ENCODE assay signal across 26 cellular contexts in the genomic region with DNA sequence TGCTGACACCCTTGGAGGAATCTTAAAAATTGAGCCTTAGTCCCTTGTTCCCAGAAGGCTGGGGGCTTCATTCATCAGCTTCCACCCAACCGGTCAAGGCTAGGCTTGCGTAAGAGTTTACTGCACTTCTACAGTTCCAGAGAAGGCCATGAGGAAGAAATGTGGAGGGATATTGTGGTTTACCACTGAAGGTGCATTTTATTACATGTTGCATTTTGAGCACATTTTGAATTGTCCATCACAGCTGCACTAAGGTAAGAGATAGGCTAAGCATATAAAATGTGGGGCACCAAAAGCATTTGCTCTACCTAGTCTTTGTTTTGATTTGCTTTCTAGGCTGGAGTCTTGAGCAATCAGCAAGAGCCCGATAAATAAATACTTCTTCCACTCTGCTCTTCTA.
"Had no signal": no experiment of that assay in that cellular context is flagged by ENCODE, and none has a peak within 500 bp of the region (broad histone marks: within the 10 kb centered on the region; RNA-seq: fewer than 3 reads in every experiment).

No MANE protein-coding gene starts in this region.

- DNase-seq: activated CD4-positive, alpha-beta memory T cell treated with anti-CD3 and anti-CD28 coated beads, Interleukin-2, amount 10 ng/mL, durations not matched to agents 7 days and 5 days; activated CD4-positive, alpha-beta T cell treated with anti-CD3 and anti-CD28 coated beads for 36 hours; activated CD4-positive, alpha-beta T cell treated with anti-CD3 and anti-CD28 coated beads, Interleukin-2, amount 50 U/mL, for 1 hour; activated CD4-positive, CD25-positive, alpha-beta regulatory T cell; activated gamma-delta T cell treated with Interleukin-2 at 50 U/mL for 16 hours; activated naive CD4-positive, alpha-beta T cell treated with anti-CD3 and anti-CD28 coated beads, Interleukin-2, amount 10 ng/mL, durations not matched to agents 7 days and 5 days; activated naive CD8-positive, alpha-beta T cell treated with anti-CD3 and anti-CD28 coated beads for 36 hours; activated T-cell treated with anti-CD3 and anti-CD28 coated beads for 4 hours; activated T-cell treated with anti-CD3 and anti-CD28 coated beads, Interleukin-2, amount 50 U/mL, for 72 hours; adrenal gland; body of pancreas; central memory CD4-positive, alpha-beta T cell; Kasumi-1; KBM-7; NCI-H146; NCI-H187 treated with DMSO at 0.1 percent for 48 hours; NCI-H2081 treated with DMSO at 0.1 percent for 48 hours; NCI-H446; NCI-H524; Peyer's patch; Right ventricle myocardium superior; SJCRH30; SK-N-SH; T-helper 1 cell had no signal

- FAIRE-seq: bronchial epithelial cell had no signal

- H3K4me3 ChIP-seq: adrenal gland, ascending aorta, body of pancreas, Peyer's patch, SJCRH30 had no signal
